In the genomic region with DNA sequence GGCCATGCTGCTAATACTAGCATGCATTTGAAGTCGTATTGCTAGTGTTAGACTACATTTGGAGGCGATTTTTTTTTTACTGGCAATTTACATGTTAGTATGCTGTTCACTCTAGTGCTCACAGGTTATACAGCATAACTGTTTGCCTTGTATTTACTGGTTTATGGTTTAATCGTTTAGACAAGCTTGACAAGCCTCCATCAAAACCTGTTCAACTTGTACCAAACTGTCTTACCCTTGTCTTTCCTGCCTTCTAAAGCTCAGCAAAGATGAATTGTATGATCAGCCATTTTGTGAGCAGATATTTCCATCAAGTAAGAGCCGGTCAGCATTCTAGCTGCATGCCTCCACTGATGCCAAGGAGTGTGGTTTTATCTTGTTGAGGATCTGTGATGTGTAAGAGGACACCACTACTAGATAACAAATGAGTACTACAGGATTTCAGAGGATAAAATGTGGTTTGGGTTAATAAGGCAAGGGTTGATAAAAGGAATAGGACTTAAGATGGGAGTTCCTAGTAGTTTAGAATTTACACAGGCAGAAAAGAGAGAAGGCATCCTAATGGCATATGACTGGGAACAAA, we compare ENCODE assay signal across 10 cellular contexts.
DNase-seq lines count a peak whose midpoint lies in the region; ATAC-seq and TF ChIP-seq lines count a peak whose summit lies in the region.
"Had no signal": no experiment of that assay in that cellular context is flagged by ENCODE, and none has a peak within 500 bp of the region (broad histone marks: within the 10 kb centered on the region; RNA-seq: fewer than 3 reads in every experiment).

No MANE protein-coding gene starts in this region.

- no peak overlapping the region for H3K27ac ChIP-seq in mesenchymal stem cell (ENCODE audit: low read length, poor library complexity, severe bottlenecking)
- no peak overlapping the region for H3K27ac ChIP-seq in endodermal cell (ENCODE audit: low read depth, low read length)

- peaks cover 31% of the 10 kb centered on the region for H3K79me1 ChIP-seq in mesenchymal stem cell (replicated peaks; ENCODE audit: low read length, poor library complexity, severe bottlenecking)

- no peaks in the 10 kb centered on the region for H3K27me3 Mint-ChIP-seq in endodermal cell (ENCODE audit: insufficient read depth)

- H3K18ac ChIP-seq in mesenchymal stem cell (ENCODE audit: low read depth in 1 of 2, low read length in 2 of 2), result no peak overlapping the region

- H3K9ac ChIP-seq in mesenchymal stem cell (ENCODE audit: low read length) (peak overlapping the region; percentile 84), endodermal cell (ENCODE audit: extremely low read depth, low read length, poor library complexity, severe bottlenecking) (no peak overlapping the region)

- H3K4me3 ChIP-seq in mesenchymal stem cell (ENCODE audit: insufficient read depth in 1 of 2, low read depth in 1 of 2, low read length in 2 of 2), result peak overlapping the region in 1 of 2 experiments; percentile 58
- no peak overlapping the region for H3K4me3 ChIP-seq in endodermal cell (ENCODE audit: low read length)

- peaks cover 15 to 55% of the 10 kb centered on the region in 2 experiments for H3K36me3 ChIP-seq in mesenchymal stem cell (ENCODE audit: control insufficient read depth in 1 of 2, insufficient read depth in 2 of 2, low read depth in 1 of 2, low read length in 2 of 2)
- peaks cover 56% of the 10 kb centered on the region for H3K36me3 ChIP-seq in endodermal cell (ENCODE audit: control insufficient read depth, insufficient read depth, low read length)

- H3K14ac ChIP-seq in mesenchymal stem cell (ENCODE audit: low read length in 2 of 2), result no peak overlapping the region

- H2BK120ac ChIP-seq in mesenchymal stem cell (ENCODE audit: low read depth, low read length), result no peak overlapping the region

- no peak overlapping the region for H2BK5ac ChIP-seq in mesenchymal stem cell (ENCODE audit: low read depth, low read length, poor library complexity, severe bottlenecking)

- no peak overlapping the region for H4K91ac ChIP-seq in mesenchymal stem cell (ENCODE audit: low read length)

- H3K4me1 ChIP-seq in mesenchymal stem cell (ENCODE audit: control insufficient read depth, insufficient read depth, low read depth, low read length), result peaks cover 3% of the 10 kb centered on the region
- peaks cover 2% of the 10 kb centered on the region for H3K4me1 ChIP-seq in endodermal cell (ENCODE audit: control insufficient read depth, insufficient read depth, low read length)
- H3K4me1 ChIP-seq: BE2C had no signal

- peaks cover 18% of the 10 kb centered on the region for H3K9me3 ChIP-seq in mesenchymal stem cell (ENCODE audit: control insufficient read depth, low read length)
- no peaks in the 10 kb centered on the region for H3K9me3 ChIP-seq in endodermal cell (ENCODE audit: control insufficient read depth, low read length)
- H3K9me3 ChIP-seq: BE2C had no signal

- H2AK5ac ChIP-seq in mesenchymal stem cell (ENCODE audit: low read length, severe bottlenecking), result peak overlapping the region; percentile 63

- H3K4me3 Mint-ChIP-seq in endodermal cell, result no peak overlapping the region

- H3K9me3 Mint-ChIP-seq in endodermal cell, result no peaks in the 10 kb centered on the region

- no peak overlapping the region for H2BK15ac ChIP-seq in mesenchymal stem cell (ENCODE audit: low read depth, poor library complexity, severe bottlenecking)

- peaks cover 7% of the 10 kb centered on the region for H3K4me1 Mint-ChIP-seq in endodermal cell

- TF ChIP-seq CTCF in endodermal cell (conservative IDR thresholded peaks at IDR 0.05), result no peak

- no peaks in the 10 kb centered on the region for H3K27me3 ChIP-seq in mesenchymal stem cell (ENCODE audit: control insufficient read depth in 1 of 2, insufficient read depth in 1 of 2, low read length in 2 of 2)
- H3K27me3 ChIP-seq in endodermal cell (ENCODE audit: control insufficient read depth, insufficient read depth, low read length, poor library complexity, severe bottlenecking), result no peaks in the 10 kb centered on the region
- H3K27me3 ChIP-seq: BE2C had no signal

- peak overlapping the region in 1 of 2 experiments; percentile 7 for H2BK12ac ChIP-seq in mesenchymal stem cell (ENCODE audit: low read length in 2 of 2)

- H3K27ac Mint-ChIP-seq in endodermal cell, result no peak overlapping the region

- no peak overlapping the region for H2AFZ ChIP-seq in mesenchymal stem cell (ENCODE audit: low read depth, low read length)

- peak; percentile 26 for DNase-seq in stimulated activated CD4-positive, alpha-beta T cell treated with anti-CD3 and anti-CD28 coated beads, Interleukin-15, amount 100 ng/mL, for 24 hours
- DNase-seq in stimulated activated CD4-positive, alpha-beta T cell treated with anti-CD3 and anti-CD28 coated beads, Interleukin-4, amount 100 ng/mL, for 1 hour, result no peak
- DNase-seq in amniotic epithelial cell (ENCODE audit: low read depth) (peak; percentile 92), mesenchymal stem cell (peak; percentile 70), inferior parietal cortex (ENCODE audit: extremely low spot score) (no peak), endodermal cell (no peak), HK-2 (ENCODE audit: unreplicated experiment) (no peak)
- DNase-seq: BE2C, NCI-H1417 treated with DMSO at 0.1 percent for 48 hours had no signal

- no peak overlapping the region for H3K4me2 ChIP-seq in mesenchymal stem cell (ENCODE audit: low read length, poor library complexity, severe bottlenecking)

- no peak for ATAC-seq in GM18511 (IDR thresholded peaks at IDR 0.05; ENCODE audit: unreplicated experiment)

- no peak overlapping the region for H4K8ac ChIP-seq in mesenchymal stem cell (ENCODE audit: low read length)

- peaks cover 42% of the 10 kb centered on the region for H3K36me3 Mint-ChIP-seq in endodermal cell (ENCODE audit: low read depth)

- H3K23ac ChIP-seq in mesenchymal stem cell (ENCODE audit: low read length in 2 of 2), result no peak overlapping the region

- WGBS in mesenchymal stem cell, result 88% methylated on average over 4 of the region's 4 CpGs
- WGBS in endodermal cell (ENCODE audit: insufficient coverage in 1 of 2, insufficient read length in 1 of 2), 2 experiments, result 82 to 90% methylated on average over 3 to 4 of the region's 4 CpGs

- peak overlapping the region in 1 of 2 experiments; percentile 24 for H3K4ac ChIP-seq in mesenchymal stem cell (ENCODE audit: low read depth in 1 of 2, low read length in 2 of 2)

Comparison
In these comparisons a context has a peak if more than half of its experiments do, and no peak if none do; other contexts are left out.
1. DNase-seq: peak in stimulated activated CD4-positive, alpha-beta T cell treated with anti-CD3 and anti-CD28 coated beads, Interleukin-15, amount 100 ng/mL, for 24 hours (single experiment), amniotic epithelial cell (single experiment) and mesenchymal stem cell (single experiment); none in stimulated activated CD4-positive, alpha-beta T cell treated with anti-CD3 and anti-CD28 coated beads, Interleukin-4, amount 100 ng/mL, for 1 hour (single experiment), inferior parietal cortex (single experiment), endodermal cell (single experiment) and HK-2 (single experiment).